Comparison of ENCODE assay signal across 1 cellular context in genomic region chr12:57743769-57744168, GRCh38.
TF ChIP-seq lines count a peak whose summit lies in the region.

No MANE protein-coding gene starts in this region.

TF ChIP-seq in K562, 482 proteins besides CTCF, POLR2A, EP300 and RAD21:
- TF ChIP-seq PHF21A (IDR thresholded peaks at IDR 0.05; ENCODE audit: borderline replicate concordance, low read depth): no peak
- no peak for TF ChIP-seq SMARCC2 (IDR thresholded peaks at IDR 0.05; ENCODE audit: low read depth)
- no peak for TF ChIP-seq IRF1 (CRISPR knock-in tag; IDR thresholded peaks at IDR 0.05; ENCODE audit: borderline replicate concordance)
- no peak for TF ChIP-seq EWSR1 (IDR thresholded peaks at IDR 0.05; ENCODE audit: borderline replicate concordance, low read depth, partially characterized antibody)
- no peak for TF ChIP-seq FOXJ3 (CRISPR knock-in tag; IDR thresholded peaks at IDR 0.05)
- TF ChIP-seq ZNF239 (CRISPR knock-in tag; IDR thresholded peaks at IDR 0.05): no peak
- TF ChIP-seq ZNF212 (CRISPR knock-in tag; IDR thresholded peaks at IDR 0.05): no peak
- no peak for TF ChIP-seq FOXK1 (CRISPR knock-in tag; IDR thresholded peaks at IDR 0.05; ENCODE audit: borderline replicate concordance)
- no peak for TF ChIP-seq THRAP3 (IDR thresholded peaks at IDR 0.05; ENCODE audit: borderline replicate concordance)
- TF ChIP-seq FOXA1 (IDR thresholded peaks at IDR 0.05; ENCODE audit: borderline replicate concordance): no peak
- TF ChIP-seq ZNF57 (CRISPR knock-in tag; IDR thresholded peaks at IDR 0.05): no peak
- no peak for TF ChIP-seq ELK1 (CRISPR knock-in tag; IDR thresholded peaks at IDR 0.05)
- TF ChIP-seq NCOA2 (IDR thresholded peaks at IDR 0.05; ENCODE audit: partially characterized antibody in 2 of 2): no peak
